In genomic region chr12:105201389-105201788, GRCh38 we compare ENCODE assay signal across 10 cellular contexts.
"Had no signal": no experiment of that assay in that cellular context is flagged by ENCODE, and none has a peak within 500 bp of the region (broad histone marks: within the 10 kb centered on the region; RNA-seq: fewer than 3 reads in every experiment).

No MANE protein-coding gene starts in this region.

- H3K9me3 Mint-ChIP-seq: activated naive CD4-positive, alpha-beta T cell treated with anti-CD3 and anti-CD28 coated beads for 36 hours; natural killer cell had no signal

- H3K4me3 Mint-ChIP-seq: activated naive CD4-positive, alpha-beta T cell treated with anti-CD3 and anti-CD28 coated beads for 36 hours had no signal

- H3K27ac Mint-ChIP-seq: activated naive CD4-positive, alpha-beta T cell treated with anti-CD3 and anti-CD28 coated beads for 36 hours had no signal

- H3K36me3 Mint-ChIP-seq: natural killer cell had no signal

- H3K27me3 ChIP-seq: cardiac muscle cell, thyroid gland had no signal

- ATAC-seq: natural killer cell had no signal

- H3K4me1 ChIP-seq: thyroid gland had no signal

- DNase-seq: activated CD8-positive, alpha-beta memory T cell treated with anti-CD3 and anti-CD28 coated beads, Interleukin-2, amount 50 U/mL, for 4 hours; activated naive CD4-positive, alpha-beta T cell treated with anti-CD3 and anti-CD28 coated beads for 36 hours; effector memory CD4-positive, alpha-beta T cell; erythroblast; natural killer cell; stimulated activated CD4-positive, alpha-beta T cell treated with anti-CD3 and anti-CD28 coated beads, Interleukin-4, amount 100 ng/mL, for 1 hour; stimulated activated CD8-positive, alpha-beta memory T cell treated with anti-CD3 and anti-CD28 coated beads, Interleukin-4, amount 100 ng/mL, for 48 hours had no signal

- H3K9me3 ChIP-seq: thyroid gland had no signal

- FAIRE-seq: urothelium cell line had no signal

- H3K4me3 ChIP-seq: cardiac muscle cell, thyroid gland had no signal

- H3K27ac ChIP-seq: cardiac muscle cell, thyroid gland had no signal
